1 cellular context compared by ENCODE assay signal in the genomic region with DNA sequence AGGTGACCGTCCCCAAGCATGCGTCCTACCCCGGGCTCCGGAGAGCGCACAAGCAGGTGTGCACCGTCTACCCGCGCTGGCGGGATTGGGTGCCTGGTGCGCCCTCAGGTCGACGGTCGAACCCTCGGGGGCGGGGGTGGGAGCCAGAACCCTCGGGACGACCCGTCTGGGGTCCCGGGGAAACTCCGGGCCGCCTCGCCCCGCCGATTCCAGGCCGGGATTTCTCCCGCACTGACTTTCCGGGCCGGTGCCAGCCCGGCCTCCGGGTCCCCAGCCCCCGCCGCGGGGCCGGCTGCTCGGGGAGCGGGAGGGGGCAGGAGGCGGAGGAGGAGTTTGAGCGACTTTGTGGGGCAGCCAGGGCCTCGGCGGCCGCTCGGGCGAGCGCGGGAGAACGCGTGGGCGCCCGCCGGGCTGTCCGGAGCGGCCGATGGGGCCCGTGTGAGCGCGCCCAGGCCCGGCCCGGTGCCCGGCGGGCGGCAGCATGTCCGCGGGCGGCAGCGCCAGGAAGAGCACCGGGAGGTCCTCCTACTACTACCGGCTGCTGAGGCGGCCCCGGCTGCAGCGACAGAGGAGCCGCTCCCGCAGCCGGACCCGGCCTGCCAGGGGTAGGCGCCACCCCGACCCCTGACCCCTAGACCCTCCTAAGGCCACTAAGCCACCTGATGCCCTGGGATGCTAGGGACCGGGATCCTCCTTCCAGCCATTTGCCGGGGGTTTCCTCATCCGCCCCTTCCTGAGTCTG.
TF ChIP-seq lines count a peak whose summit lies in the region.

Gene DAB2IP, plus strand, starts transcription at position 340 of the 742 bp plus-strand sequence. Its CDS starts 142 bp downstream, at position 482.

TF ChIP-seq in HEK293, 187 proteins besides CTCF, POLR2A, EP300 and RAD21 (continued from another document and continues in another):
- TF ChIP-seq, protein P1, sequence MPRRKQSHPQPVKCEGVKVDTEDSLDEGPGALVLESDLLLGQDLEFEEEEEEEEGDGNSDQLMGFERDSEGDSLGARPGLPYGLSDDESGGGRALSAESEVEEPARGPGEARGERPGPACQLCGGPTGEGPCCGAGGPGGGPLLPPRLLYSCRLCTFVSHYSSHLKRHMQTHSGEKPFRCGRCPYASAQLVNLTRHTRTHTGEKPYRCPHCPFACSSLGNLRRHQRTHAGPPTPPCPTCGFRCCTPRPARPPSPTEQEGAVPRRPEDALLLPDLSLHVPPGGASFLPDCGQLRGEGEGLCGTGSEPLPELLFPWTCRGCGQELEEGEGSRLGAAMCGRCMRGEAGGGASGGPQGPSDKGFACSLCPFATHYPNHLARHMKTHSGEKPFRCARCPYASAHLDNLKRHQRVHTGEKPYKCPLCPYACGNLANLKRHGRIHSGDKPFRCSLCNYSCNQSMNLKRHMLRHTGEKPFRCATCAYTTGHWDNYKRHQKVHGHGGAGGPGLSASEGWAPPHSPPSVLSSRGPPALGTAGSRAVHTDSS (tag by site-specific recombination; IDR thresholded peaks at IDR 0.05): no peak
- TF ChIP-seq, protein P2, sequence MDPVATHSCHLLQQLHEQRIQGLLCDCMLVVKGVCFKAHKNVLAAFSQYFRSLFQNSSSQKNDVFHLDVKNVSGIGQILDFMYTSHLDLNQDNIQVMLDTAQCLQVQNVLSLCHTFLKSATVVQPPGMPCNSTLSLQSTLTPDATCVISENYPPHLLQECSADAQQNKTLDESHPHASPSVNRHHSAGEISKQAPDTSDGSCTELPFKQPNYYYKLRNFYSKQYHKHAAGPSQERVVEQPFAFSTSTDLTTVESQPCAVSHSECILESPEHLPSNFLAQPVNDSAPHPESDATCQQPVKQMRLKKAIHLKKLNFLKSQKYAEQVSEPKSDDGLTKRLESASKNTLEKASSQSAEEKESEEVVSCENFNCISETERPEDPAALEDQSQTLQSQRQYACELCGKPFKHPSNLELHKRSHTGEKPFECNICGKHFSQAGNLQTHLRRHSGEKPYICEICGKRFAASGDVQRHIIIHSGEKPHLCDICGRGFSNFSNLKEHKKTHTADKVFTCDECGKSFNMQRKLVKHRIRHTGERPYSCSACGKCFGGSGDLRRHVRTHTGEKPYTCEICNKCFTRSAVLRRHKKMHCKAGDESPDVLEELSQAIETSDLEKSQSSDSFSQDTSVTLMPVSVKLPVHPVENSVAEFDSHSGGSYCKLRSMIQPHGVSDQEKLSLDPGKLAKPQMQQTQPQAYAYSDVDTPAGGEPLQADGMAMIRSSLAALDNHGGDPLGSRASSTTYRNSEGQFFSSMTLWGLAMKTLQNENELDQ (tag by site-specific recombination; IDR thresholded peaks at IDR 0.05; ENCODE audit: low read depth): no peak
- TF ChIP-seq ZNF214 (tag by site-specific recombination; IDR thresholded peaks at IDR 0.05; ENCODE audit: borderline replicate concordance): no peak
- TF ChIP-seq KLF10 (tag by site-specific recombination; IDR thresholded peaks at IDR 0.05): peak; percentile 68; the same call in 1 of the 2 replicates
- TF ChIP-seq ZNF76 (tag by site-specific recombination; IDR thresholded peaks at IDR 0.05; ENCODE audit: borderline replicate concordance, low read depth): no peak
- no peak for TF ChIP-seq ZNF2 (tag by site-specific recombination; IDR thresholded peaks at IDR 0.05)
- TF ChIP-seq ZNF398 (tag by site-specific recombination; IDR thresholded peaks at IDR 0.05): peak; percentile 22; the same call in 1 of the 2 replicates
- TF ChIP-seq, protein P3, sequence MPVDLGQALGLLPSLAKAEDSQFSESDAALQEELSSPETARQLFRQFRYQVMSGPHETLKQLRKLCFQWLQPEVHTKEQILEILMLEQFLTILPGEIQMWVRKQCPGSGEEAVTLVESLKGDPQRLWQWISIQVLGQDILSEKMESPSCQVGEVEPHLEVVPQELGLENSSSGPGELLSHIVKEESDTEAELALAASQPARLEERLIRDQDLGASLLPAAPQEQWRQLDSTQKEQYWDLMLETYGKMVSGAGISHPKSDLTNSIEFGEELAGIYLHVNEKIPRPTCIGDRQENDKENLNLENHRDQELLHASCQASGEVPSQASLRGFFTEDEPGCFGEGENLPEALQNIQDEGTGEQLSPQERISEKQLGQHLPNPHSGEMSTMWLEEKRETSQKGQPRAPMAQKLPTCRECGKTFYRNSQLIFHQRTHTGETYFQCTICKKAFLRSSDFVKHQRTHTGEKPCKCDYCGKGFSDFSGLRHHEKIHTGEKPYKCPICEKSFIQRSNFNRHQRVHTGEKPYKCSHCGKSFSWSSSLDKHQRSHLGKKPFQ (tag by site-specific recombination; IDR thresholded peaks at IDR 0.05): no peak
- TF ChIP-seq ZNF529 (tag by site-specific recombination; IDR thresholded peaks at IDR 0.05; ENCODE audit: insufficient replicate concordance): no peak
- TF ChIP-seq ZNF221 (tag by site-specific recombination; IDR thresholded peaks at IDR 0.05; ENCODE audit: borderline replicate concordance): no peak
- TF ChIP-seq ZXDB (tag by site-specific recombination; IDR thresholded peaks at IDR 0.05): 0 out of 2 replicates have a peak, but pooled peaks have one; percentile 27
- TF ChIP-seq ZBTB17 (tag by site-specific recombination; IDR thresholded peaks at IDR 0.05): 0 out of 2 replicates have a peak, but pooled peaks have one; percentile 26
- TF ChIP-seq ZIC2 (tag by site-specific recombination; IDR thresholded peaks at IDR 0.05): peak; percentile 46
- no peak for TF ChIP-seq ZNF169 (tag by site-specific recombination; IDR thresholded peaks at IDR 0.05)
- no peak for TF ChIP-seq ZNF530 (tag by site-specific recombination; IDR thresholded peaks at IDR 0.05; ENCODE audit: low read depth)
- peak; percentile 86 for TF ChIP-seq ZBTB48 (tag by site-specific recombination; IDR thresholded peaks at IDR 0.05)
- no peak for TF ChIP-seq ZNF610 (tag by site-specific recombination; IDR thresholded peaks at IDR 0.05; ENCODE audit: borderline replicate concordance)
- no peak for TF ChIP-seq BCL11A (tag by site-specific recombination; IDR thresholded peaks at IDR 0.05; ENCODE audit: low read depth)
- TF ChIP-seq ZBTB10 (tag by site-specific recombination; IDR thresholded peaks at IDR 0.05): 0 out of 2 replicates have a peak, but pooled peaks have one; percentile 42
- no peak for TF ChIP-seq INSM2 (tag by site-specific recombination; IDR thresholded peaks at IDR 0.05)
- no peak for TF ChIP-seq ZNF560 (tag by site-specific recombination; IDR thresholded peaks at IDR 0.05; ENCODE audit: borderline replicate concordance)
- peak; percentile 37; the same call in 1 of the 2 replicates for TF ChIP-seq EGR2 (tag by site-specific recombination; IDR thresholded peaks at IDR 0.05; ENCODE audit: low read depth)
- no peak for TF ChIP-seq HOXC10 (CRISPR knock-in tag; IDR thresholded peaks at IDR 0.05)
- TF ChIP-seq ZNF16 (tag by site-specific recombination; IDR thresholded peaks at IDR 0.05; ENCODE audit: low read depth): no peak
- TF ChIP-seq KLF9 (tag by site-specific recombination; IDR thresholded peaks at IDR 0.05; ENCODE audit: low read depth): peak; percentile 85
- no peak for TF ChIP-seq ZSCAN18 (tag by site-specific recombination; IDR thresholded peaks at IDR 0.05)
- peak; percentile 77 for TF ChIP-seq SP3 (tag by site-specific recombination; IDR thresholded peaks at IDR 0.05)
- no peak for TF ChIP-seq REPIN1 (tag by site-specific recombination; IDR thresholded peaks at IDR 0.05; ENCODE audit: low read depth)
- no peak for TF ChIP-seq ZNF704 (tag by site-specific recombination; IDR thresholded peaks at IDR 0.05)
- TF ChIP-seq, protein P4, sequence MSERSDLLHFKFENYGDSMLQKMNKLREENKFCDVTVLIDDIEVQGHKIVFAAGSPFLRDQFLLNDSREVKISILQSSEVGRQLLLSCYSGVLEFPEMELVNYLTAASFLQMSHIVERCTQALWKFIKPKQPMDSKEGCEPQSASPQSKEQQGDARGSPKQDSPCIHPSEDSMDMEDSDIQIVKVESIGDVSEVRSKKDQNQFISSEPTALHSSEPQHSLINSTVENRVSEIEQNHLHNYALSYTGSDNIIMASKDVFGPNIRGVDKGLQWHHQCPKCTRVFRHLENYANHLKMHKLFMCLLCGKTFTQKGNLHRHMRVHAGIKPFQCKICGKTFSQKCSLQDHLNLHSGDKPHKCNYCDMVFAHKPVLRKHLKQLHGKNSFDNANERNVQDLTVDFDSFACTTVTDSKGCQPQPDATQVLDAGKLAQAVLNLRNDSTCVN (tag by site-specific recombination; optimal IDR thresholded peaks at IDR 0.05): peak; percentile 61
- TF ChIP-seq SCRT1 (tag by site-specific recombination; IDR thresholded peaks at IDR 0.05; ENCODE audit: borderline replicate concordance): no peak
- TF ChIP-seq KLF8 (tag by site-specific recombination; IDR thresholded peaks at IDR 0.05): peak; percentile 86
- TF ChIP-seq ZNF843 (tag by site-specific recombination; IDR thresholded peaks at IDR 0.05): no peak
- no peak for TF ChIP-seq ZNF174 (tag by site-specific recombination; IDR thresholded peaks at IDR 0.05)
- no peak for TF ChIP-seq ZNF449 (tag by site-specific recombination; IDR thresholded peaks at IDR 0.05)
